In genomic region chr14:35292051-35292769, GRCh38 we compare ENCODE assay signal across 8 cellular contexts. TPM values are rescaled to one million over a fixed set of nuclear protein-coding genes. Genes with fewer than 3 reads are reported as not detected.
DNase-seq lines count a peak whose midpoint lies in the region; ATAC-seq, FAIRE-seq and TF ChIP-seq lines count a peak whose summit lies in the region.

Gene PSMA6 (plus strand): TSS chr14:35292382. CDS start chr14:35292477, 95 bp downstream.

- H3K4me3 ChIP-seq in GM12865 (ENCODE audit: low read depth, low read length) (peak within 1 kb of the TSS; percentile 72), pancreas (peak within 1 kb of the TSS; percentile 64 to 98 (median 70)), tibial artery (peak within 1 kb of the TSS; percentile 79 to 94)

- H3K36me3 Mint-ChIP-seq in activated naive CD8-positive, alpha-beta T cell treated with anti-CD3 and anti-CD28 coated beads, Interleukin-2, amount 50 U/mL, for 24 hours (ENCODE audit: low read depth): peaks cover 22% of the 10 kb centered on the region

- peak within 1 kb of the TSS; percentile 98 for H3K4me3 Mint-ChIP-seq in activated naive CD8-positive, alpha-beta T cell treated with anti-CD3 and anti-CD28 coated beads, Interleukin-2, amount 50 U/mL, for 24 hours

- DNase-seq in GM12865 (ENCODE audit: low read depth) (peak; percentile 100), NCI-H1417 treated with DMSO at 0.1 percent for 48 hours (lab: John Stamatoyannopoulos, UW) (peak; percentile 97), SW480 (ENCODE audit: low spot score) (peak; percentile 96), Right ventricle myocardium inferior (ENCODE audit: missing footprints) (peak; percentile 100), pancreas (peak; percentile 97 to 99 (median 99)), tibial artery (peak; percentile 99)
- peak; percentile 99 for DNase-seq in activated naive CD8-positive, alpha-beta T cell treated with anti-CD3 and anti-CD28 coated beads, Interleukin-2, amount 50 U/mL, for 24 hours

- intact Hi-C loops in Right ventricle myocardium inferior (cut with DNase I) (loop anchor here (1.0 to 5.0 kb wide), 4 partner anchors 49 to 170 kb away; partner anchors contain the start of genes PPP2R3C and PRORP), pancreas (cut with DNase I) (no loop called here), tibial artery (cut with DNase I; ENCODE audit: low total_unique reads) (loop anchor here (2.0 kb wide), 1 partner anchor 113 kb away; the partner anchor contains the start of gene NFKBIA)

- 0% methylated on average over 40 of the region's 40 CpGs for WGBS in pancreas, 2 donors

- peak; percentile 84 for FAIRE-seq in pancreas (lab: Jason Lieb, UNC)

- H3K27ac ChIP-seq in pancreas: peak within 1 kb of the TSS; percentile 51 to 84 (median 70)
- peak within 1 kb of the TSS; percentile 85 to 94 for H3K27ac ChIP-seq in tibial artery

- H3K27me3 ChIP-seq in pancreas (no peaks in the 10 kb centered on the region), tibial artery (no peaks in the 10 kb centered on the region)

- no peaks in the 10 kb centered on the region for H3K9me3 ChIP-seq in pancreas
- no peaks in the 10 kb centered on the region for H3K9me3 ChIP-seq in tibial artery

- H3K4me1 ChIP-seq in pancreas (peaks cover 0 to 33% (median 15%) of the 10 kb centered on the region in 3 donors), tibial artery (peaks cover 5 to 51% (median 33%) of the 10 kb centered on the region in 4 donors)

- peak; percentile 91 for ATAC-seq in HG02763 (IDR thresholded peaks at IDR 0.05; ENCODE audit: unreplicated experiment)
- peak; percentile 87 for ATAC-seq in activated naive CD8-positive, alpha-beta T cell treated with anti-CD3 and anti-CD28 coated beads, Interleukin-2, amount 50 U/mL, for 24 hours
- ATAC-seq in Right ventricle myocardium inferior: peak; percentile 100
- ATAC-seq in pancreas: peak; percentile 98 to 99 (median 99)

- H3K4me1 Mint-ChIP-seq in activated naive CD8-positive, alpha-beta T cell treated with anti-CD3 and anti-CD28 coated beads, Interleukin-2, amount 50 U/mL, for 24 hours: peaks cover 68% of the 10 kb centered on the region

- TF ChIP-seq CTCF in GM12865 (IDR thresholded peaks at IDR 0.05; ENCODE audit: insufficient read depth, low read depth, low read length, missing control alignments) (no peak), pancreas (IDR thresholded peaks at IDR 0.05) (no peak), tibial artery (IDR thresholded peaks at IDR 0.05) (no peak)

- peak within 1 kb of the TSS; percentile 96 for H3K27ac Mint-ChIP-seq in activated naive CD8-positive, alpha-beta T cell treated with anti-CD3 and anti-CD28 coated beads, Interleukin-2, amount 50 U/mL, for 24 hours

- H3K27me3 Mint-ChIP-seq in activated naive CD8-positive, alpha-beta T cell treated with anti-CD3 and anti-CD28 coated beads, Interleukin-2, amount 50 U/mL, for 24 hours: peaks cover 1% of the 10 kb centered on the region

- no peaks in the 10 kb centered on the region for H3K36me3 ChIP-seq in pancreas
- no peaks in the 10 kb centered on the region for H3K36me3 ChIP-seq in tibial artery

- H3K9me3 Mint-ChIP-seq in activated naive CD8-positive, alpha-beta T cell treated with anti-CD3 and anti-CD28 coated beads, Interleukin-2, amount 50 U/mL, for 24 hours: no peaks in the 10 kb centered on the region

RNA-seq across cellular contexts. Expression of gene PSMA6, which starts in this region (rescaled TPM):
- total RNA-seq in Right ventricle myocardium inferior (195 TPM), pancreas (10 to 100 TPM; 41.4 to 71.3 (median 58.4) TPM)
- 10 to 100 TPM; 41.2 to 83.3 TPM for polyA plus RNA-seq in pancreas

Comparison
In these comparisons a context has a peak if more than half of its experiments do, and no peak if none do; other contexts are left out.
1. Peak in every context shown above with its lines: DNase-seq, ATAC-seq, H3K4me3 ChIP-seq and H3K27ac ChIP-seq.
2. intact Hi-C loops: an anchor here in Right ventricle myocardium inferior (1.0 to 5.0 kb wide) and tibial artery (2.0 kb wide); none called in pancreas.